ENCODE assay signal across 26 cellular contexts in the genomic region with DNA sequence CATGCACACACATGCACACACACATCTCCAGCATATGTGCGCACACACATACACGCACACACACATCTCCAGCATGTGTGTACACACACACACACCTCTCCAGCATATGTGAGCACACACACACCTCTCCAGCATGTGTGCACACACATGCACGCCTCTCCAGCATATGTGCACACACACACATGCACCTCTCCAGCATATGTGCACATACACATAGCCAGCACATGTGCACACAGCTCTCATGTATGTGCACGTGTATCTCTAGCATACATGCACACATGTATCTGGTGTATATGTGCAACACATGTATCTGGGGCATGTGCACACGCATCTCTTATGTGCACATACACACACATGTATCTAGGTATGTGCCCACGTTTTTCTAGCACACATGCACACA. TPM values are rescaled to one million over a fixed set of nuclear protein-coding genes. Genes with fewer than 3 reads are reported as not detected.
DNase-seq lines count a peak whose midpoint lies in the region; ATAC-seq and TF ChIP-seq lines count a peak whose summit lies in the region.
"Had no signal": no experiment of that assay in that cellular context is flagged by ENCODE, and none has a peak within 500 bp of the region (broad histone marks: within the 10 kb centered on the region; RNA-seq: fewer than 3 reads in every experiment).

No MANE protein-coding gene starts in this region.

- no peak overlapping the region for H2BK15ac ChIP-seq in neuronal stem cell (ENCODE audit: low read length)

- H2BK120ac ChIP-seq in neuronal stem cell (ENCODE audit: low read depth, low read length), result no peak overlapping the region

- H2BK12ac ChIP-seq in neuronal stem cell (ENCODE audit: low read length), result no peak overlapping the region

- no peak overlapping the region for H3K4ac ChIP-seq in neuronal stem cell (ENCODE audit: low read length)

- H3K9me3 ChIP-seq in neuronal stem cell (replicated peaks in 1 of 2; ENCODE audit: control insufficient read depth in 2 of 2, insufficient read depth in 1 of 2, low read depth in 1 of 2, low read length in 2 of 2) (peaks cover 0 to 6% of the 10 kb centered on the region in 2 donors), upper lobe of right lung (no peaks in the 10 kb centered on the region)
- H3K9me3 ChIP-seq: prostate gland, stomach, tibial artery had no signal

- intact Hi-C loops in upper lobe of right lung (cut with DNase I), result no loop called here

- no peak overlapping the region for H4K8ac ChIP-seq in neuronal stem cell (ENCODE audit: low read depth, low read length)

- H3K4me1 Mint-ChIP-seq in activated CD4-positive, alpha-beta T cell treated with anti-CD3 and anti-CD28 coated beads, Interleukin-2, amount 10 ng/mL, durations not matched to agents 7 days and 5 days, result peaks cover 22% of the 10 kb centered on the region
- peaks cover 21% of the 10 kb centered on the region for H3K4me1 Mint-ChIP-seq in GM23338
- H3K4me1 Mint-ChIP-seq in chondrocyte (ENCODE audit: low read depth), result peaks cover 12% of the 10 kb centered on the region
- H3K4me1 Mint-ChIP-seq in type B pancreatic cell (ENCODE audit: unreplicated experiment), result peaks cover 6% of the 10 kb centered on the region
- H3K4me1 Mint-ChIP-seq in nephron progenitor cell, result peaks cover 22% of the 10 kb centered on the region

- H3K27me3 ChIP-seq in GM23338 (ENCODE audit: insufficient read depth) (no peaks in the 10 kb centered on the region), neuronal stem cell (ENCODE audit: control insufficient read depth in 3 of 3, insufficient read depth in 3 of 3, low read depth in 1 of 3, low read length in 3 of 3) (peaks cover 0 to 31% (median 0%) of the 10 kb centered on the region in 3 experiments), upper lobe of right lung (no peaks in the 10 kb centered on the region)
- H3K27me3 ChIP-seq: cardiac muscle cell, stomach, tibial artery had no signal

- no peaks in the 10 kb centered on the region for H3K36me3 Mint-ChIP-seq in activated CD4-positive, alpha-beta T cell treated with anti-CD3 and anti-CD28 coated beads, Interleukin-2, amount 10 ng/mL, durations not matched to agents 7 days and 5 days (ENCODE audit: low read depth)
- H3K36me3 Mint-ChIP-seq in GM23338 (ENCODE audit: low read depth), result peaks cover 54% of the 10 kb centered on the region
- peaks cover 18% of the 10 kb centered on the region for H3K36me3 Mint-ChIP-seq in chondrocyte (ENCODE audit: low read depth)
- H3K36me3 Mint-ChIP-seq in type B pancreatic cell, result peaks cover 10% of the 10 kb centered on the region
- peaks cover 18% of the 10 kb centered on the region for H3K36me3 Mint-ChIP-seq in nephron progenitor cell (ENCODE audit: low read depth)

- H3K9me3 Mint-ChIP-seq in activated CD4-positive, alpha-beta T cell treated with anti-CD3 and anti-CD28 coated beads, Interleukin-2, amount 10 ng/mL, durations not matched to agents 7 days and 5 days, result no peaks in the 10 kb centered on the region
- H3K9me3 Mint-ChIP-seq in GM23338 (no peaks in the 10 kb centered on the region), chondrocyte (ENCODE audit: low read depth) (no peaks in the 10 kb centered on the region), type B pancreatic cell (no peaks in the 10 kb centered on the region), nephron progenitor cell (no peaks in the 10 kb centered on the region)
- H3K9me3 Mint-ChIP-seq: activated B cell treated with CpG ODN at 0.5 μM for 24 hours had no signal

- H3K36me3 ChIP-seq in GM23338 (ENCODE audit: insufficient read depth) (peaks cover 2% of the 10 kb centered on the region), neuronal stem cell (replicated peaks in 1 of 2; ENCODE audit: control insufficient read depth in 2 of 2, insufficient read depth in 2 of 2, low read length in 2 of 2) (peaks cover 0 to 16% of the 10 kb centered on the region in 2 donors), upper lobe of right lung (peaks cover 4% of the 10 kb centered on the region)

- ATAC-seq in GM23338 (no peak), upper lobe of right lung (no peak)
- ATAC-seq: activated CD8-positive, alpha-beta T cell treated with anti-CD3 and anti-CD28 coated beads, Interleukin-2, amount 10 ng/mL, durations not matched to agents 7 days and 5 days; SK-N-SH treated with all-trans-retinoic acid at 6 μM for 48 hours had no signal

- peaks cover 8% of the 10 kb centered on the region for H3F3A ChIP-seq in GM23338 (replicated peaks; ENCODE audit: low read depth)

- no peak overlapping the region for H3K4me2 ChIP-seq in GM23338
- no peak overlapping the region for H3K4me2 ChIP-seq in neuronal stem cell (ENCODE audit: insufficient read depth, low read length, poor library complexity, severe bottlenecking)

- TF ChIP-seq CTCF in GM23338 (conservative IDR thresholded peaks at IDR 0.05; ENCODE audit: low read depth in 2 of 2), result no peak
- TF ChIP-seq CTCF in chondrocyte (IDR thresholded peaks at IDR 0.05), result no peak
- no peak for TF ChIP-seq CTCF in type B pancreatic cell (conservative IDR thresholded peaks at IDR 0.05)
- no peak for TF ChIP-seq CTCF in upper lobe of right lung (IDR thresholded peaks at IDR 0.05)
- no peak for TF ChIP-seq CTCF in nephron progenitor cell (IDR thresholded peaks at IDR 0.05)

- H3K23ac ChIP-seq in neuronal stem cell (ENCODE audit: low read depth, low read length, poor library complexity), result no peak overlapping the region

- H3K27ac Mint-ChIP-seq in activated CD4-positive, alpha-beta T cell treated with anti-CD3 and anti-CD28 coated beads, Interleukin-2, amount 10 ng/mL, durations not matched to agents 7 days and 5 days, result peak overlapping the region; percentile 66
- H3K27ac Mint-ChIP-seq in GM23338 (no peak overlapping the region), chondrocyte (ENCODE audit: unreplicated experiment) (no peak overlapping the region), type B pancreatic cell (no peak overlapping the region), nephron progenitor cell (no peak overlapping the region)

- peaks cover 10% of the 10 kb centered on the region for H3K4me1 ChIP-seq in GM23338 (ENCODE audit: insufficient read depth)
- H3K4me1 ChIP-seq in neuronal stem cell (ENCODE audit: control insufficient read depth in 2 of 2, insufficient read depth in 1 of 2, low read depth in 1 of 2, low read length in 2 of 2), result peaks cover 7 to 14% of the 10 kb centered on the region in 2 donors
- H3K4me1 ChIP-seq in upper lobe of right lung, result no peaks in the 10 kb centered on the region
- H3K4me1 ChIP-seq: prostate gland, tibial artery had no signal

- no peak overlapping the region for H4K91ac ChIP-seq in neuronal stem cell (ENCODE audit: low read depth, low read length, poor library complexity)

- POLR2A ChIA-PET in activated CD4-positive, alpha-beta T cell treated with anti-CD3 and anti-CD28 coated beads, Interleukin-2, amount 10 ng/mL, durations not matched to agents 7 days and 5 days (lab: Charles Lee), result no interaction called here

- no peaks in the 10 kb centered on the region for H3K27me3 Mint-ChIP-seq in activated CD4-positive, alpha-beta T cell treated with anti-CD3 and anti-CD28 coated beads, Interleukin-2, amount 10 ng/mL, durations not matched to agents 7 days and 5 days
- H3K27me3 Mint-ChIP-seq in GM23338 (ENCODE audit: insufficient read depth, low read depth, poor library complexity) (peaks cover 7% of the 10 kb centered on the region), chondrocyte (ENCODE audit: low read depth) (no peaks in the 10 kb centered on the region), type B pancreatic cell (no peaks in the 10 kb centered on the region), nephron progenitor cell (ENCODE audit: low read depth, poor library complexity) (no peaks in the 10 kb centered on the region)
- H3K27me3 Mint-ChIP-seq: activated B cell treated with CpG ODN at 0.5 μM for 24 hours had no signal

- H3K4me3 ChIP-seq in GM23338 (no peak overlapping the region), neuronal stem cell (ENCODE audit: low read length in 2 of 2) (peak overlapping the region in 1 of 2 donors; percentile 26), upper lobe of right lung (no peak overlapping the region)
- H3K4me3 ChIP-seq: cardiac muscle cell, GM23248, prostate gland, stomach, tibial artery had no signal

- no peaks in the 10 kb centered on the region for H3K79me2 ChIP-seq in GM23338 (replicated peaks; ENCODE audit: insufficient read depth)

- H4K20me1 ChIP-seq in GM23338 (replicated peaks; ENCODE audit: insufficient read depth), result no peaks in the 10 kb centered on the region; the same call in none of the 2 replicates

- no peak overlapping the region for H2BK5ac ChIP-seq in neuronal stem cell (ENCODE audit: low read length)

- peak overlapping the region; percentile 2 for H3K14ac ChIP-seq in neuronal stem cell (ENCODE audit: low read length)

- H2AFZ ChIP-seq in GM23338 (no peak overlapping the region), neuronal stem cell (ENCODE audit: low read length) (no peak overlapping the region)
- H2AFZ ChIP-seq: GM23248 had no signal

- peaks cover 2% of the 10 kb centered on the region for H3K79me1 ChIP-seq in neuronal stem cell (ENCODE audit: low read depth, low read length)

- H3K9ac ChIP-seq in neuronal stem cell (ENCODE audit: low read depth, low read length, poor library complexity), result no peak overlapping the region
- H3K9ac ChIP-seq: GM23248 had no signal

- H2AK5ac ChIP-seq in neuronal stem cell (ENCODE audit: low read depth, low read length), result no peak overlapping the region

- no peaks in the 10 kb centered on the region for H3K9me2 ChIP-seq in GM23338 (ENCODE audit: insufficient read depth)

- no peak overlapping the region for H3K4me3 Mint-ChIP-seq in activated CD4-positive, alpha-beta T cell treated with anti-CD3 and anti-CD28 coated beads, Interleukin-2, amount 10 ng/mL, durations not matched to agents 7 days and 5 days
- H3K4me3 Mint-ChIP-seq in GM23338 (no peak overlapping the region), chondrocyte (ENCODE audit: unreplicated experiment) (no peak overlapping the region), type B pancreatic cell (no peak overlapping the region), nephron progenitor cell (no peak overlapping the region)

- H3K27ac ChIP-seq in GM23338 (ENCODE audit: low read depth) (no peak overlapping the region), neuronal stem cell (replicated peaks; ENCODE audit: low read length) (no peak overlapping the region), upper lobe of right lung (no peak overlapping the region)
- H3K27ac ChIP-seq: cardiac muscle cell, GM23248, prostate gland, stomach, tibial artery had no signal

- CTCF ChIA-PET in activated CD4-positive, alpha-beta T cell treated with anti-CD3 and anti-CD28 coated beads, Interleukin-2, amount 10 ng/mL, durations not matched to agents 7 days and 5 days (lab: Charles Lee), result no interaction called here

- WGBS in neuronal stem cell (ENCODE audit: extremely low coverage in 2 of 2, insufficient read length in 2 of 2, insufficient replicate concordance in 1 of 2), 2 donors, result no CpG with 5 or more reads among the region's 6 CpGs

- no peak for DNase-seq in activated CD4-positive, alpha-beta T cell treated with anti-CD3 and anti-CD28 coated beads, Interleukin-2, amount 10 ng/mL, durations not matched to agents 7 days and 5 days
- no peak for DNase-seq in activated CD4-positive, alpha-beta T cell treated with anti-CD3 and anti-CD28 coated beads for 1 hour
- DNase-seq in GM23338 (ENCODE audit: low spot score), result no peak
- DNase-seq in chondrocyte (ENCODE audit: low spot score), result peak; percentile 21
- no peak for DNase-seq in neuronal stem cell (ENCODE audit: low spot score)
- DNase-seq in type B pancreatic cell (ENCODE audit: extremely low spot score, unreplicated experiment), result no peak
- no peak for DNase-seq in upper lobe of right lung
- no peak for DNase-seq in nephron progenitor cell
- DNase-seq: activated B cell treated with CpG ODN at 0.5 μM for 24 hours; activated CD8-positive, alpha-beta T cell treated with anti-CD3 and anti-CD28 coated beads, Interleukin-2, amount 10 ng/mL, durations not matched to agents 7 days and 5 days; activated gamma-delta T cell treated with Interleukin-2 at 50 U/mL for 16 hours; activated T-cell treated with anti-CD3 and anti-CD28 coated beads for 4 hours; AML-193; anterior cingulate cortex; dermis blood vessel endothelial cell; DMS79 treated with DMSO at 0.1 percent for 48 hours; GM23248; islet precursor cell; MV-4-11; NCI-H187 treated with DMSO at 0.1 percent for 48 hours; NCI-H748 treated with DMSO at 0.1 percent for 48 hours; stomach; tibial artery had no signal

- no peak overlapping the region for H3K18ac ChIP-seq in neuronal stem cell (ENCODE audit: low read length)

RNA-seq across cellular contexts. Expression of a gene that starts 57.9 kb away (rescaled TPM):
- total RNA-seq in activated CD4-positive, alpha-beta T cell treated with anti-CD3 and anti-CD28 coated beads, Interleukin-2, amount 10 ng/mL, durations not matched to agents 7 days and 5 days, result 10 to 100 TPM; 43.8 to 46.8 TPM
- 25.9 and 33.0 TPM in 2 replicates for total RNA-seq in GM23338 (2014; rRNA removed; shearing (Covaris generic))
- polyA plus RNA-seq in GM23338 (2016; fragmentation: Nextera tagmentation; extraction: Ambion mirVana), result 31.2 and 37.4 TPM in 2 replicates
- total RNA-seq in chondrocyte (6.5 to 12.7 TPM (median 7.8 TPM) in 3 replicates), type B pancreatic cell (ENCODE audit: low replicate concordance) (10.6 and 28.2 TPM in 2 replicates), upper lobe of right lung (39.3 TPM)
- 16.6 TPM for polyA plus RNA-seq in neuronal stem cell (2013, experiment 1 of 2)
- polyA plus RNA-seq in neuronal stem cell (2013, experiment 2 of 2), result 16.2 TPM
